1 cellular context compared by ENCODE assay signal in the genomic region with DNA sequence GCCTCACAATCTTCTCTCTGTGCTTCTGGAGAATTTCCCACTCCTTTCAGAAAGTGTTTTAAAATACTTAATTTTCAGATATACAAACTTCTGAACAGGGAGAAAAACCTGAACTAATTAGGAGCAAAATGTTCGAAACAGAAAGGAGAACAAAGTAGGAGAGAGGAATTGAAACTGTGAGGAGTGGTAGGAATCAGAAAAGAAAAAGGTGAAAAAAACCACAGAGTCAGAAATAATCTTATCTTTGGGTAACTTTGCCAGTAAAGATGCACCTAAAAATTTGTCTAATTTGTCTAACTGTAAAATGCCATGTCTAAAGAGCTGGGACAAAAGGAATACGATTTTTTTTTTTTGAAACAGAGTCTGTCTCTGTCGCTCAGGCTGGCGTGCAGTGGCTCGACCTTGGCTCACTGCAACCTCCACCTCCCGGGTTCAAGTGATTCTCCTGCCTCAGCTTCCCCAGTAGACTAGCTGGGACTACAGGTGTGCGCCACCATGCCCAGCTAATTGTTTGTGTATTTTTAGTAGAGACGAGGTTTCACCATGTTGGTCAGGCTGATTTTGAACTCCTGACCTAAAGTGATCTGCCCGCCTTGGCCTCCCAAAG.
TF ChIP-seq lines count a peak whose summit lies in the region.

No MANE protein-coding gene starts in this region.

TF ChIP-seq in GM23338, 12 proteins besides CTCF, POLR2A, EP300 and RAD21 (continued from another document):
- TF ChIP-seq, protein P1, sequence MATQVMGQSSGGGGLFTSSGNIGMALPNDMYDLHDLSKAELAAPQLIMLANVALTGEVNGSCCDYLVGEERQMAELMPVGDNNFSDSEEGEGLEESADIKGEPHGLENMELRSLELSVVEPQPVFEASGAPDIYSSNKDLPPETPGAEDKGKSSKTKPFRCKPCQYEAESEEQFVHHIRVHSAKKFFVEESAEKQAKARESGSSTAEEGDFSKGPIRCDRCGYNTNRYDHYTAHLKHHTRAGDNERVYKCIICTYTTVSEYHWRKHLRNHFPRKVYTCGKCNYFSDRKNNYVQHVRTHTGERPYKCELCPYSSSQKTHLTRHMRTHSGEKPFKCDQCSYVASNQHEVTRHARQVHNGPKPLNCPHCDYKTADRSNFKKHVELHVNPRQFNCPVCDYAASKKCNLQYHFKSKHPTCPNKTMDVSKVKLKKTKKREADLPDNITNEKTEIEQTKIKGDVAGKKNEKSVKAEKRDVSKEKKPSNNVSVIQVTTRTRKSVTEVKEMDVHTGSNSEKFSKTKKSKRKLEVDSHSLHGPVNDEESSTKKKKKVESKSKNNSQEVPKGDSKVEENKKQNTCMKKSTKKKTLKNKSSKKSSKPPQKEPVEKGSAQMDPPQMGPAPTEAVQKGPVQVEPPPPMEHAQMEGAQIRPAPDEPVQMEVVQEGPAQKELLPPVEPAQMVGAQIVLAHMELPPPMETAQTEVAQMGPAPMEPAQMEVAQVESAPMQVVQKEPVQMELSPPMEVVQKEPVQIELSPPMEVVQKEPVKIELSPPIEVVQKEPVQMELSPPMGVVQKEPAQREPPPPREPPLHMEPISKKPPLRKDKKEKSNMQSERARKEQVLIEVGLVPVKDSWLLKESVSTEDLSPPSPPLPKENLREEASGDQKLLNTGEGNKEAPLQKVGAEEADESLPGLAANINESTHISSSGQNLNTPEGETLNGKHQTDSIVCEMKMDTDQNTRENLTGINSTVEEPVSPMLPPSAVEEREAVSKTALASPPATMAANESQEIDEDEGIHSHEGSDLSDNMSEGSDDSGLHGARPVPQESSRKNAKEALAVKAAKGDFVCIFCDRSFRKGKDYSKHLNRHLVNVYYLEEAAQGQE (IDR thresholded peaks at IDR 0.05; ENCODE audit: unreplicated experiment) = no peak
- TF ChIP-seq STAT1 (IDR thresholded peaks at IDR 0.05; ENCODE audit: unreplicated experiment) (no peak), ZNF331 (CRISPR knock-in tag; IDR thresholded peaks at IDR 0.05; ENCODE audit: low read depth) (no peak)
- TF ChIP-seq, protein P2, sequence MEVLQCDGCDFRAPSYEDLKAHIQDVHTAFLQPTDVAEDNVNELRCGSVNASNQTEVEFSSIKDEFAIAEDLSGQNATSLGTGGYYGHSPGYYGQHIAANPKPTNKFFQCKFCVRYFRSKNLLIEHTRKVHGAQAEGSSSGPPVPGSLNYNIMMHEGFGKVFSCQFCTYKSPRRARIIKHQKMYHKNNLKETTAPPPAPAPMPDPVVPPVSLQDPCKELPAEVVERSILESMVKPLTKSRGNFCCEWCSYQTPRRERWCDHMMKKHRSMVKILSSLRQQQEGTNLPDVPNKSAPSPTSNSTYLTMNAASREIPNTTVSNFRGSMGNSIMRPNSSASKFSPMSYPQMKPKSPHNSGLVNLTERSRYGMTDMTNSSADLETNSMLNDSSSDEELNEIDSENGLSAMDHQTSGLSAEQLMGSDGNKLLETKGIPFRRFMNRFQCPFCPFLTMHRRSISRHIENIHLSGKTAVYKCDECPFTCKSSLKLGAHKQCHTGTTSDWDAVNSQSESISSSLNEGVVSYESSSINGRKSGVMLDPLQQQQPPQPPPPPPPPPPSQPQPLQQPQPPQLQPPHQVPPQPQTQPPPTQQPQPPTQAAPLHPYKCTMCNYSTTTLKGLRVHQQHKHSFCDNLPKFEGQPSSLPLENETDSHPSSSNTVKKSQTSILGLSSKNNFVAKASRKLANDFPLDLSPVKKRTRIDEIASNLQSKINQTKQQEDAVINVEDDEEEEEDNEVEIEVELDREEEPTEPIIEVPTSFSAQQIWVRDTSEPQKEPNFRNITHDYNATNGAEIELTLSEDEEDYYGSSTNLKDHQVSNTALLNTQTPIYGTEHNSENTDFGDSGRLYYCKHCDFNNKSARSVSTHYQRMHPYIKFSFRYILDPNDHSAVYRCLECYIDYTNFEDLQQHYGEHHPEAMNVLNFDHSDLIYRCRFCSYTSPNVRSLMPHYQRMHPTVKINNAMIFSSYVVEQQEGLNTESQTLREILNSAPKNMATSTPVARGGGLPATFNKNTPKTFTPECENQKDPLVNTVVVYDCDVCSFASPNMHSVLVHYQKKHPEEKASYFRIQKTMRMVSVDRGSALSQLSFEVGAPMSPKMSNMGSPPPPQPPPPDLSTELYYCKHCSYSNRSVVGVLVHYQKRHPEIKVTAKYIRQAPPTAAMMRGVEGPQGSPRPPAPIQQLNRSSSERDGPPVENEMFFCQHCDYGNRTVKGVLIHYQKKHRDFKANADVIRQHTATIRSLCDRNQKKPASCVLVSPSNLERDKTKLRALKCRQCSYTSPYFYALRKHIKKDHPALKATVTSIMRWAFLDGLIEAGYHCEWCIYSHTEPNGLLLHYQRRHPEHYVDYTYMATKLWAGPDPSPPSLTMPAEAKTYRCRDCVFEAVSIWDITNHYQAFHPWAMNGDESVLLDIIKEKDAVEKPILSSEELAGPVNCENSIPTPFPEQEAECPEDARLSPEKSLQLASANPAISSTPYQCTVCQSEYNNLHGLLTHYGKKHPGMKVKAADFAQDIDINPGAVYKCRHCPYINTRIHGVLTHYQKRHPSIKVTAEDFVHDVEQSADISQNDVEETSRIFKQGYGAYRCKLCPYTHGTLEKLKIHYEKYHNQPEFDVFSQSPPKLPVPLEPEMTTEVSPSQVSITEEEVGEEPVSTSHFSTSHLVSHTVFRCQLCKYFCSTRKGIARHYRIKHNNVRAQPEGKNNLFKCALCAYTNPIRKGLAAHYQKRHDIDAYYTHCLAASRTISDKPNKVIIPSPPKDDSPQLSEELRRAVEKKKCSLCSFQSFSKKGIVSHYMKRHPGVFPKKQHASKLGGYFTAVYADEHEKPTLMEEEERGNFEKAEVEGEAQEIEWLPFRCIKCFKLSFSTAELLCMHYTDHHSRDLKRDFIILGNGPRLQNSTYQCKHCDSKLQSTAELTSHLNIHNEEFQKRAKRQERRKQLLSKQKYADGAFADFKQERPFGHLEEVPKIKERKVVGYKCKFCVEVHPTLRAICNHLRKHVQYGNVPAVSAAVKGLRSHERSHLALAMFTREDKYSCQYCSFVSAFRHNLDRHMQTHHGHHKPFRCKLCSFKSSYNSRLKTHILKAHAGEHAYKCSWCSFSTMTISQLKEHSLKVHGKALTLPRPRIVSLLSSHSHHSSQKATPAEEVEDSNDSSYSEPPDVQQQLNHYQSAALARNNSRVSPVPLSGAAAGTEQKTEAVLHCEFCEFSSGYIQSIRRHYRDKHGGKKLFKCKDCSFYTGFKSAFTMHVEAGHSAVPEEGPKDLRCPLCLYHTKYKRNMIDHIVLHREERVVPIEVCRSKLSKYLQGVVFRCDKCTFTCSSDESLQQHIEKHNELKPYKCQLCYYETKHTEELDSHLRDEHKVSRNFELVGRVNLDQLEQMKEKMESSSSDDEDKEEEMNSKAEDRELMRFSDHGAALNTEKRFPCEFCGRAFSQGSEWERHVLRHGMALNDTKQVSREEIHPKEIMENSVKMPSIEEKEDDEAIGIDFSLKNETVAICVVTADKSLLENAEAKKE (CRISPR knock-in tag; IDR thresholded peaks at IDR 0.05) = no peak
